8 cellular contexts compared by ENCODE assay signal in the genomic region with DNA sequence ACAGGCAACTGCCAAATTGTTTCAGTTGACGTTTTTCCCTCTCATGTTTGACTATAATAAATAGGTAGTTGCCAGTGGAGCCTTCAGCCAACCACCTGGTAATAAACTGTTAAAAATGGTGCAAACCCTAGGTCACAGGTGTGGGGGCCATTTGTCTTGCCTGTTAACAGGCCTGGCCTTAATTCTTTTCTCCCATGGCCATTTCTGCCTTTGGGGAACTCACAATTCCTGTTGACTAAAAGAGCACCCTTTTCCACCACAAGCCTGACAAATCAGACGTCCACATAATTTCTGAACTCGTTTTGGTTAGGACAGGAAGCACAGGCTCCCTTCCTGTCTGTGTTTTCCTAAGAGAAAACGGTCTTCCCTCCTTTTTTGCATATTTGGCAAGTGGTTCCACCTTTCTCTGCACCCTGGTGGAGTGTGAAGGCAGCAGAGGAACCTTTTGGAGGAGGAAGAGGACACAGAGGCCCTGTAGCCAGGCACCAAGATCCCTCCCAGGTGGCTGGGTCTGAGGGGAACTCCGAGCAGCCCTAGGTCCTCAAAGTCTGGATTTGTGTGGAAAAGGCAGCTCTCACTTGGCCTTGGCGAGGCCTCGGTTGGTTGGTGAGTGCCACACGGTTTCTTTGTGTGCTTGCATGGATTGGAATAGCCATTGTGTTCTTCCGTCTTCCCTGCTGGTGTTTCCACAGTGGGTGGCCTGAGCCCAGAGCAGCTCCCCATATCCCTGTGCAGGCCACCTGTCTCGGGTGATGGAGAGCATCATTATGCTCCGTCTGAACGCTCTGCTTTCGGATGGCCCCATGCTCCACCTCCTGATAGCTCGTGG. TPM values are rescaled to one million over a fixed set of nuclear protein-coding genes. Genes with fewer than 3 reads are reported as not detected.
A peak's percentile ranks its signal among the peaks of the same experiment; 100 is the strongest.
DNase-seq lines count a peak whose midpoint lies in the region; TF ChIP-seq lines count a peak whose summit lies in the region.

No MANE protein-coding gene starts in this region.

- peaks cover 83% of the 10 kb centered on the region for H3K36me3 Mint-ChIP-seq in activated naive CD8-positive, alpha-beta T cell treated with anti-CD3 and anti-CD28 coated beads for 36 hours
- H3K36me3 Mint-ChIP-seq in stimulated activated naive CD8-positive, alpha-beta T cell treated with anti-CD3 and anti-CD28 coated beads, Interleukin-15, Interleukin-2, amounts not matched to agents 100 ng/mL and 50 ng/mL, for 24 hours (ENCODE audit: low read depth) = peaks cover 84% of the 10 kb centered on the region

- peaks cover 3% of the 10 kb centered on the region for H3K27me3 Mint-ChIP-seq in activated naive CD8-positive, alpha-beta T cell treated with anti-CD3 and anti-CD28 coated beads for 36 hours
- no peaks in the 10 kb centered on the region for H3K27me3 Mint-ChIP-seq in stimulated activated naive CD8-positive, alpha-beta T cell treated with anti-CD3 and anti-CD28 coated beads, Interleukin-15, Interleukin-2, amounts not matched to agents 100 ng/mL and 50 ng/mL, for 24 hours

- peak; percentile 28 to 45 for DNase-seq in activated CD4-positive, alpha-beta T cell treated with anti-CD3 and anti-CD28 coated beads for 4 hours
- DNase-seq in activated CD4-positive, alpha-beta T cell treated with anti-CD3 and anti-CD28 coated beads for 1 hour = no peak
- peak; percentile 61 for DNase-seq in NB4 (ENCODE audit: low read depth)
- DNase-seq in activated naive CD8-positive, alpha-beta T cell treated with anti-CD3 and anti-CD28 coated beads for 36 hours = peak; percentile 57
- DNase-seq in GM03348 (ENCODE audit: low spot score) = no peak
- no peak for DNase-seq in GM19238 (ENCODE audit: insufficient read length, low spot score)
- DNase-seq in NCI-H748 (lab: John Stamatoyannopoulos, UW; ENCODE audit: unreplicated experiment) = no peak

- H3K4me3 ChIP-seq in NB4 (ENCODE audit: low read depth, low read length) = peak overlapping the region; percentile 84

- peak overlapping the region; percentile 94 for H3K4me3 Mint-ChIP-seq in activated naive CD8-positive, alpha-beta T cell treated with anti-CD3 and anti-CD28 coated beads for 36 hours
- peak overlapping the region; percentile 94 for H3K4me3 Mint-ChIP-seq in stimulated activated naive CD8-positive, alpha-beta T cell treated with anti-CD3 and anti-CD28 coated beads, Interleukin-15, Interleukin-2, amounts not matched to agents 100 ng/mL and 50 ng/mL, for 24 hours

- TF ChIP-seq POLR2A in NB4 (IDR thresholded peaks at IDR 0.05; ENCODE audit: extremely low read depth, insufficient read length) = no peak

- H3K4me1 Mint-ChIP-seq in activated naive CD8-positive, alpha-beta T cell treated with anti-CD3 and anti-CD28 coated beads for 36 hours = peaks cover 29% of the 10 kb centered on the region
- H3K4me1 Mint-ChIP-seq in stimulated activated naive CD8-positive, alpha-beta T cell treated with anti-CD3 and anti-CD28 coated beads, Interleukin-15, Interleukin-2, amounts not matched to agents 100 ng/mL and 50 ng/mL, for 24 hours (ENCODE audit: low read depth) = peaks cover 53% of the 10 kb centered on the region

- no peak for TF ChIP-seq CTCF in NB4 (IDR thresholded peaks at IDR 0.05; ENCODE audit: low read depth, low read length)

- peak overlapping the region; percentile 97 for H3K27ac Mint-ChIP-seq in activated naive CD8-positive, alpha-beta T cell treated with anti-CD3 and anti-CD28 coated beads for 36 hours
- H3K27ac Mint-ChIP-seq in stimulated activated naive CD8-positive, alpha-beta T cell treated with anti-CD3 and anti-CD28 coated beads, Interleukin-15, Interleukin-2, amounts not matched to agents 100 ng/mL and 50 ng/mL, for 24 hours = peak overlapping the region; percentile 99

- H3K9me3 Mint-ChIP-seq in activated naive CD8-positive, alpha-beta T cell treated with anti-CD3 and anti-CD28 coated beads for 36 hours = no peaks in the 10 kb centered on the region
- no peaks in the 10 kb centered on the region for H3K9me3 Mint-ChIP-seq in stimulated activated naive CD8-positive, alpha-beta T cell treated with anti-CD3 and anti-CD28 coated beads, Interleukin-15, Interleukin-2, amounts not matched to agents 100 ng/mL and 50 ng/mL, for 24 hours

RNA-seq across cellular contexts. Expression of gene IKZF1, which starts 4.0 kb away (rescaled TPM):
- 100 to 1,000 TPM; 220 to 225 TPM for total RNA-seq in activated naive CD8-positive, alpha-beta T cell treated with anti-CD3 and anti-CD28 coated beads for 36 hours

Comparison
In these comparisons a context has a peak if more than half of its experiments do, and no peak if none do; other contexts are left out.
1. DNase-seq: peak in activated CD4-positive, alpha-beta T cell treated with anti-CD3 and anti-CD28 coated beads for 4 hours (2 of 2), NB4 (single experiment) and activated naive CD8-positive, alpha-beta T cell treated with anti-CD3 and anti-CD28 coated beads for 36 hours (single experiment); none in activated CD4-positive, alpha-beta T cell treated with anti-CD3 and anti-CD28 coated beads for 1 hour (single experiment), GM03348 (single experiment), GM19238 (single experiment) and NCI-H748 (single experiment).